24 cellular contexts compared by ENCODE assay signal in the genomic region with DNA sequence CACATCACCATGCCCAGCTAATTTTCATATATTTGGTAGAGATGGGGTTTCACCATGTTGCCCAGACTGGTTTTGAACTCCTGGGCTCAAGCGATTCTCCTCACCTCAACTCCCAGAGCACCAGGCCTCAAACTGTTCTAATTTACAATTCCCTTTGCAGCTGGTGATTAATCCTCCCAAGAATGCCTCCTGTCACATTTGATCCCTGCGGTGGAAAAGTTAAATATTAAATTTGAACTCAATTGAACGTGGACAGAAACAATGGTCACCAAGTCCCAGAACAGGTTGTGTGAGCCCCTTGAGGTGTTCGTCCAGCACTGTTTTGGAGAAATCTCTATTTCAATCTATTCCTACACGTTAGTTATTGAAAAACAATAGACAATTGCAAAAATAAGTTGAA. TPM values are rescaled to one million over a fixed set of nuclear protein-coding genes. Genes with fewer than 3 reads are reported as not detected.
DNase-seq lines count a peak whose midpoint lies in the region; ATAC-seq and TF ChIP-seq lines count a peak whose summit lies in the region.
"Had no signal": no experiment of that assay in that cellular context is flagged by ENCODE, and none has a peak within 500 bp of the region (broad histone marks: within the 10 kb centered on the region; RNA-seq: fewer than 3 reads in every experiment).

No MANE protein-coding gene starts in this region.

- H3K4me3 Mint-ChIP-seq in natural killer cell (peak overlapping the region; percentile 41), WTC11 (no peak overlapping the region)
- no peak overlapping the region for H3K4me3 Mint-ChIP-seq in natural killer cell treated with Interleukin-12 subunit alpha and Interleukin-12 subunit beta and Interleukin-15 and Interleukin-18, amount 100 ng/mL, for 72 hours
- H3K4me3 Mint-ChIP-seq: activated CD4-positive, alpha-beta memory T cell treated with anti-CD3 and anti-CD28 coated beads, Interleukin-2, amount 10 ng/mL, durations not matched to agents 7 days and 5 days; activated naive CD4-positive, alpha-beta T cell treated with anti-CD3 and anti-CD28 coated beads for 36 hours had no signal

- CTCF ChIA-PET in WTC11 (lab: Charles Lee) = interaction anchor here (1.5 to 3.3 kb wide), 3 partner anchors 14 to 41 kb away, joined by 7 to 39 read pairs (median 9); a partner anchor contains a TSS

- DNase-seq in natural killer cell = no peak
- DNase-seq in natural killer cell treated with Interleukin-12 subunit alpha and Interleukin-12 subunit beta and Interleukin-15 and Interleukin-18, amount 100 ng/mL, for 72 hours (ENCODE audit: low spot score) = no peak
- DNase-seq in WTC11 (ENCODE audit: low spot score) = no peak
- DNase-seq in kidney tubule cell (ENCODE audit: low spot score) = peak; percentile 91
- peak; percentile 29 for DNase-seq in ureter (ENCODE audit: low spot score)
- DNase-seq in NCI-H526 treated with DMSO at 0.1 percent for 48 hours (lab: John Stamatoyannopoulos, UW) = no peak
- DNase-seq in NCI-H748 treated with DMSO at 0.1 percent for 48 hours (lab: John Stamatoyannopoulos, UW) = no peak
- DNase-seq: activated CD4-positive, alpha-beta memory T cell treated with anti-CD3 and anti-CD28 coated beads, Interleukin-2, amount 10 ng/mL, durations not matched to agents 7 days and 5 days; activated naive CD4-positive, alpha-beta T cell treated with anti-CD3 and anti-CD28 coated beads for 36 hours; activated T-cell treated with anti-CD3 and anti-CD28 coated beads, Interleukin-2, amount 50 U/mL, for 24 hours; brain microvascular endothelial cell; C1 segment of cervical spinal cord; cortex of kidney; DMS79; islet precursor cell; MV-4-11; NCI-H2029 treated with DMSO at 0.1 percent for 48 hours; NCI-H510A; stimulated activated CD4-positive, alpha-beta T cell treated with anti-CD3 and anti-CD28 coated beads, Interleukin-12 subunit alpha, Interleukin-12 subunit beta, amount 100 ng/mL, for 4 hours; T-helper 2 cell; WERI-Rb-1 had no signal

- H3K27ac Mint-ChIP-seq in natural killer cell = no peak overlapping the region
- H3K27ac Mint-ChIP-seq in natural killer cell treated with Interleukin-12 subunit alpha and Interleukin-12 subunit beta and Interleukin-15 and Interleukin-18, amount 100 ng/mL, for 72 hours = no peak overlapping the region
- peak overlapping the region; percentile 41; the same call in 1 of the 2 replicates for H3K27ac Mint-ChIP-seq in WTC11
- H3K27ac Mint-ChIP-seq: activated CD4-positive, alpha-beta memory T cell treated with anti-CD3 and anti-CD28 coated beads, Interleukin-2, amount 10 ng/mL, durations not matched to agents 7 days and 5 days; activated naive CD4-positive, alpha-beta T cell treated with anti-CD3 and anti-CD28 coated beads for 36 hours; activated T-cell treated with anti-CD3 and anti-CD28 coated beads, Interleukin-2, amount 50 U/mL, for 24 hours; memory B cell had no signal

- H3K9me3 Mint-ChIP-seq in natural killer cell = no peaks in the 10 kb centered on the region
- H3K9me3 Mint-ChIP-seq in natural killer cell treated with Interleukin-12 subunit alpha and Interleukin-12 subunit beta and Interleukin-15 and Interleukin-18, amount 100 ng/mL, for 72 hours = no peaks in the 10 kb centered on the region
- no peaks in the 10 kb centered on the region for H3K9me3 Mint-ChIP-seq in WTC11
- H3K9me3 Mint-ChIP-seq: activated CD4-positive, alpha-beta memory T cell treated with anti-CD3 and anti-CD28 coated beads, Interleukin-2, amount 10 ng/mL, durations not matched to agents 7 days and 5 days; activated naive CD4-positive, alpha-beta T cell treated with anti-CD3 and anti-CD28 coated beads for 36 hours; activated T-cell treated with anti-CD3 and anti-CD28 coated beads, Interleukin-2, amount 50 U/mL, for 24 hours; memory B cell had no signal

- ATAC-seq in natural killer cell (no peak), WTC11 (no peak), GM19455 (IDR thresholded peaks at IDR 0.05; ENCODE audit: unreplicated experiment) (no peak)
- no peak for ATAC-seq in natural killer cell treated with Interleukin-12 subunit alpha and Interleukin-12 subunit beta and Interleukin-15 and Interleukin-18, amount 100 ng/mL, for 72 hours

- POLR2A ChIA-PET in WTC11 (lab: Charles Lee) = no interaction called here

- H3K4me1 Mint-ChIP-seq in natural killer cell = peaks cover 4 to 12% of the 10 kb centered on the region in 2 donors
- H3K4me1 Mint-ChIP-seq in natural killer cell treated with Interleukin-12 subunit alpha and Interleukin-12 subunit beta and Interleukin-15 and Interleukin-18, amount 100 ng/mL, for 72 hours (ENCODE audit: low read depth in 2 of 2) = peaks cover 13 to 16% of the 10 kb centered on the region in 2 donors
- H3K4me1 Mint-ChIP-seq in WTC11 = peaks cover 25% of the 10 kb centered on the region

- TF ChIP-seq CTCF in natural killer cell (IDR thresholded peaks at IDR 0.05) (no peak), WTC11 (IDR thresholded peaks at IDR 0.05) (no peak)

- intact Hi-C loops in natural killer cell (cut with micrococcal nuclease) = no loop called here

- H3K27me3 Mint-ChIP-seq in natural killer cell (ENCODE audit: low read depth in 2 of 2) (peaks cover 10 to 15% of the 10 kb centered on the region in 2 donors), WTC11 (ENCODE audit: low read depth) (peaks cover 30% of the 10 kb centered on the region)
- peaks cover 18 to 26% of the 10 kb centered on the region in 2 donors for H3K27me3 Mint-ChIP-seq in natural killer cell treated with Interleukin-12 subunit alpha and Interleukin-12 subunit beta and Interleukin-15 and Interleukin-18, amount 100 ng/mL, for 72 hours

- no peaks in the 10 kb centered on the region for H3K36me3 Mint-ChIP-seq in natural killer cell
- H3K36me3 Mint-ChIP-seq in natural killer cell treated with Interleukin-12 subunit alpha and Interleukin-12 subunit beta and Interleukin-15 and Interleukin-18, amount 100 ng/mL, for 72 hours = no peaks in the 10 kb centered on the region
- no peaks in the 10 kb centered on the region for H3K36me3 Mint-ChIP-seq in WTC11
- H3K36me3 Mint-ChIP-seq: memory B cell had no signal

TF ChIP-seq in WTC11, 78 proteins besides CTCF, POLR2A, EP300 and RAD21 (continues in another document):
- no peak for TF ChIP-seq TCF7 (CRISPR knock-in tag; IDR thresholded peaks at IDR 0.05; ENCODE audit: low read depth)
- TF ChIP-seq, protein P1, sequence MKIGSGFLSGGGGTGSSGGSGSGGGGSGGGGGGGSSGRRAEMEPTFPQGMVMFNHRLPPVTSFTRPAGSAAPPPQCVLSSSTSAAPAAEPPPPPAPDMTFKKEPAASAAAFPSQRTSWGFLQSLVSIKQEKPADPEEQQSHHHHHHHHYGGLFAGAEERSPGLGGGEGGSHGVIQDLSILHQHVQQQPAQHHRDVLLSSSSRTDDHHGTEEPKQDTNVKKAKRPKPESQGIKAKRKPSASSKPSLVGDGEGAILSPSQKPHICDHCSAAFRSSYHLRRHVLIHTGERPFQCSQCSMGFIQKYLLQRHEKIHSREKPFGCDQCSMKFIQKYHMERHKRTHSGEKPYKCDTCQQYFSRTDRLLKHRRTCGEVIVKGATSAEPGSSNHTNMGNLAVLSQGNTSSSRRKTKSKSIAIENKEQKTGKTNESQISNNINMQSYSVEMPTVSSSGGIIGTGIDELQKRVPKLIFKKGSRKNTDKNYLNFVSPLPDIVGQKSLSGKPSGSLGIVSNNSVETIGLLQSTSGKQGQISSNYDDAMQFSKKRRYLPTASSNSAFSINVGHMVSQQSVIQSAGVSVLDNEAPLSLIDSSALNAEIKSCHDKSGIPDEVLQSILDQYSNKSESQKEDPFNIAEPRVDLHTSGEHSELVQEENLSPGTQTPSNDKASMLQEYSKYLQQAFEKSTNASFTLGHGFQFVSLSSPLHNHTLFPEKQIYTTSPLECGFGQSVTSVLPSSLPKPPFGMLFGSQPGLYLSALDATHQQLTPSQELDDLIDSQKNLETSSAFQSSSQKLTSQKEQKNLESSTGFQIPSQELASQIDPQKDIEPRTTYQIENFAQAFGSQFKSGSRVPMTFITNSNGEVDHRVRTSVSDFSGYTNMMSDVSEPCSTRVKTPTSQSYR (CRISPR knock-in tag; IDR thresholded peaks at IDR 0.05) = no peak
- no peak for TF ChIP-seq ZNF396 (CRISPR knock-in tag; IDR thresholded peaks at IDR 0.05; ENCODE audit: borderline replicate concordance)

RNA-seq across cellular contexts. Expression of a gene that starts 2.0 kb away (rescaled TPM):
- total RNA-seq in natural killer cell (under 1 TPM; 0.14 to 0.23 (median 0.23) TPM), WTC11 (2021) (2.7 to 3.2 TPM (median 2.9 TPM) in 3 replicates), ureter (4.2 TPM)
- under 1 TPM; 0.12 to 0.14 TPM for total RNA-seq in natural killer cell treated with Interleukin-12 subunit alpha and Interleukin-12 subunit beta and Interleukin-15 and Interleukin-18, amount 100 ng/mL, for 72 hours
- total RNA-seq: OCI-LY7 had no signal

RNA-seq across cellular contexts. Expression of a gene that starts 22.2 kb away (rescaled TPM):
- total RNA-seq in natural killer cell = 1 to 10 TPM in 2 of 3 donors, under 1 TPM in 1; 0.61 to 1.7 (median 1.1) TPM
- total RNA-seq in natural killer cell treated with Interleukin-12 subunit alpha and Interleukin-12 subunit beta and Interleukin-15 and Interleukin-18, amount 100 ng/mL, for 72 hours = 1 to 10 TPM; 3.5 to 5.2 TPM
- total RNA-seq in WTC11 (2021) = 0.31 to 0.34 TPM (median 0.32 TPM) in 3 replicates
- total RNA-seq in ureter = 19.2 TPM

RNA-seq across cellular contexts. Expression of a gene that starts 28.8 kb away (rescaled TPM):
- total RNA-seq in natural killer cell (10 to 100 TPM; 40.1 to 53.3 (median 51.0) TPM), WTC11 (2021) (44.9 to 52.4 TPM (median 49.6 TPM) in 3 replicates), ureter (70.4 TPM)
- 10 to 100 TPM; 24.3 to 31.1 TPM for total RNA-seq in natural killer cell treated with Interleukin-12 subunit alpha and Interleukin-12 subunit beta and Interleukin-15 and Interleukin-18, amount 100 ng/mL, for 72 hours

RNA-seq across cellular contexts. Expression of a gene that starts 30.9 kb away (rescaled TPM):
- total RNA-seq in natural killer cell = 10 to 100 TPM; 20.6 to 26.0 (median 24.9) TPM
- total RNA-seq in natural killer cell treated with Interleukin-12 subunit alpha and Interleukin-12 subunit beta and Interleukin-15 and Interleukin-18, amount 100 ng/mL, for 72 hours = 10 to 100 TPM; 33.6 to 34.2 TPM
- total RNA-seq in WTC11 (2021) = 10.9 to 12.5 TPM (median 11.8 TPM) in 3 replicates
- 44.2 TPM for total RNA-seq in ureter

RNA-seq across cellular contexts. Expression of a gene that starts 39.7 kb away (rescaled TPM):
- total RNA-seq in natural killer cell = 100 to 1,000 TPM; 172 to 204 (median 200) TPM
- total RNA-seq in natural killer cell treated with Interleukin-12 subunit alpha and Interleukin-12 subunit beta and Interleukin-15 and Interleukin-18, amount 100 ng/mL, for 72 hours = 100 to 1,000 TPM; 280 to 294 TPM
- 199 to 215 TPM (median 212 TPM) in 3 replicates for total RNA-seq in WTC11 (2021)
- total RNA-seq in ureter = 141 TPM

Comparison
In these comparisons a context has a peak if more than half of its experiments do, and no peak if none do; other contexts are left out.
1. DNase-seq: peak in kidney tubule cell (single experiment) and ureter (single experiment); none in natural killer cell (single experiment), natural killer cell treated with Interleukin-12 subunit alpha and Interleukin-12 subunit beta and Interleukin-15 and Interleukin-18, amount 100 ng/mL, for 72 hours (single experiment), WTC11 (single experiment), NCI-H526 treated with DMSO at 0.1 percent for 48 hours (single experiment) and NCI-H748 treated with DMSO at 0.1 percent for 48 hours (single experiment).